ENCODE assay signal across 16 cellular contexts in the genomic region with DNA sequence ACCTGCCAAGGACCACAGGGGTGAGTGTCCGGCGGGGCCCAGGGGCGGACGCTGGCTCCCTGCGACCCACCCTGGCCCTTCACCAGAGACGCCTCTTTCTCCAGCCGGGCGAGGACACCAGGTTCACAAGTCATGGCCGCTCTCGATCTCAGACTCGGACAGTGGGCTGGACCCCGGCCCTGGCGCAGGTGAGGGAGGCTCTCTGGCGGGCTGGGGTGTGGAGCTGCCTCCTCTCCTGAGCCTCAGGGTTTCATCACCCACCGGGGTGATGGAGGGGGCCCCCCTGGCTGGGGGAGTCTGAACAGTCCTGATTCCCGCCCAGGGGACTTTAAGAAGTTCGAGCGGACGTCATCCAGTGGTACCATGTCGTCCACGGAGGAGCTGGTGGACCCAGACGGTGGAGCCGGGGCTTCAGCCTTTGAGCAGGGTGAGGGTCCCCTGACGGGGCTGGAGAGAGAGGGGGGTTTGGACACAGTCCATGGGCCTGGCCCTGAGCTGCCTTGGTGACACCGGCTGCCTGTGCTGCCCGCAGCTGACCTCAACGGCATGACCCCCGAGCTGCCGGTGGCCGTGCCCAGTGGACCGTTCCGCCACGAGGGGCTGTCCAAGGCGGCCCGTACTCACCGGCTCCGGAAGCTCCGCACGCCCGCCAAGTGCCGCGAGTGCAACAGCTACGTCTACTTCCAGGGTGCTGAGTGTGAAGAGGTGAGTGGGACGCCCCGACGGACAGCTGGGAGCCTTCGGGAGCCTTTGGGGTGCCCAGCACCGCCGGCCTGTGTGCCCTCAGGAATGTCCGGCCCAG. TPM values are rescaled to one million over a fixed set of nuclear protein-coding genes. Genes with fewer than 3 reads are reported as not detected.
A peak's percentile ranks its signal among the peaks of the same experiment; 100 is the strongest.
DNase-seq lines count a peak whose midpoint lies in the region; ATAC-seq lines count a peak whose summit lies in the region.
"Had no signal": no experiment of that assay in that cellular context is flagged by ENCODE, and none has a peak within 500 bp of the region (broad histone marks: within the 10 kb centered on the region; RNA-seq: fewer than 3 reads in every experiment).

No MANE protein-coding gene starts in this region.

- H3K27me3 Mint-ChIP-seq in activated T-cell treated with anti-CD3 and anti-CD28 coated beads, Interleukin-2, amount 50 U/mL, for 24 hours = no peaks in the 10 kb centered on the region
- H3K27me3 Mint-ChIP-seq in activated T-cell treated with anti-CD3 and anti-CD28 coated beads, Interleukin-2, amount 50 U/mL, for 4 hours (ENCODE audit: low read depth) = no peaks in the 10 kb centered on the region
- H3K27me3 Mint-ChIP-seq in CD8-positive, alpha-beta memory T cell = peaks cover 0 to 7% of the 10 kb centered on the region in 2 donors
- H3K27me3 Mint-ChIP-seq in central memory CD8-positive, alpha-beta T cell = no peaks in the 10 kb centered on the region

- H3K9me3 ChIP-seq in CD8-positive, alpha-beta memory T cell (ENCODE audit: low read length) = no peaks in the 10 kb centered on the region
- H3K9me3 ChIP-seq: gastrocnemius medialis, SK-N-SH had no signal

- peaks cover 70% of the 10 kb centered on the region for H3K4me1 ChIP-seq in CD8-positive, alpha-beta memory T cell (ENCODE audit: insufficient read depth, low read length)
- H3K4me1 ChIP-seq: gastrocnemius medialis had no signal

- H3K4me3 Mint-ChIP-seq in activated T-cell treated with anti-CD3 and anti-CD28 coated beads, Interleukin-2, amount 50 U/mL, for 24 hours = peak overlapping the region; percentile 4
- H3K4me3 Mint-ChIP-seq in activated T-cell treated with anti-CD3 and anti-CD28 coated beads, Interleukin-2, amount 50 U/mL, for 4 hours = no peak overlapping the region
- H3K4me3 Mint-ChIP-seq in CD8-positive, alpha-beta memory T cell = peak overlapping the region in 5 of 7 donors; percentile 29 to 69 (median 44)
- H3K4me3 Mint-ChIP-seq in central memory CD8-positive, alpha-beta T cell = peak overlapping the region; percentile 83
- H3K4me3 Mint-ChIP-seq: HFFc6 had no signal

- H3K4me1 Mint-ChIP-seq in activated T-cell treated with anti-CD3 and anti-CD28 coated beads, Interleukin-2, amount 50 U/mL, for 24 hours (ENCODE audit: low read depth) = peaks cover 69% of the 10 kb centered on the region
- peaks cover 62% of the 10 kb centered on the region for H3K4me1 Mint-ChIP-seq in activated T-cell treated with anti-CD3 and anti-CD28 coated beads, Interleukin-2, amount 50 U/mL, for 4 hours (ENCODE audit: low read depth)
- peaks cover 39 to 75% (median 45%) of the 10 kb centered on the region in 3 donors for H3K4me1 Mint-ChIP-seq in CD8-positive, alpha-beta memory T cell
- H3K4me1 Mint-ChIP-seq in central memory CD8-positive, alpha-beta T cell = peaks cover 37% of the 10 kb centered on the region

- peak overlapping the region; percentile 55 for H3K27ac Mint-ChIP-seq in activated T-cell treated with anti-CD3 and anti-CD28 coated beads, Interleukin-2, amount 50 U/mL, for 24 hours
- H3K27ac Mint-ChIP-seq in CD8-positive, alpha-beta memory T cell = peak overlapping the region in 7 of 8 donors; percentile 21 to 82 (median 61)
- H3K27ac Mint-ChIP-seq in central memory CD8-positive, alpha-beta T cell (ENCODE audit: low read depth) = peak overlapping the region; percentile 96
- H3K27ac Mint-ChIP-seq: HFFc6 had no signal

- ATAC-seq in activated T-cell treated with anti-CD3 and anti-CD28 coated beads, Interleukin-2, amount 50 U/mL, for 4 hours = no peak
- ATAC-seq in central memory CD8-positive, alpha-beta T cell (replicated peaks; ENCODE audit: extremely low read depth, poor library complexity, severe bottlenecking) = no peak
- ATAC-seq in GM21737 (IDR thresholded peaks at IDR 0.05; ENCODE audit: unreplicated experiment) = no peak
- ATAC-seq: gastrocnemius medialis, natural killer cell had no signal

- no peaks in the 10 kb centered on the region for H3K27me3 ChIP-seq in CD8-positive, alpha-beta memory T cell (ENCODE audit: insufficient read depth, low read length, poor library complexity, severe bottlenecking)

- H3K4me3 ChIP-seq in CD8-positive, alpha-beta memory T cell (ENCODE audit: low read length) = no peak overlapping the region
- H3K4me3 ChIP-seq: gastrocnemius medialis had no signal

- no peak for DNase-seq in activated T-cell treated with anti-CD3 and anti-CD28 coated beads, Interleukin-2, amount 50 U/mL, for 24 hours
- DNase-seq in activated T-cell treated with anti-CD3 and anti-CD28 coated beads, Interleukin-2, amount 50 U/mL, for 4 hours = no peak
- peak in 2 of 5 donors; percentile 27 to 53 for DNase-seq in CD8-positive, alpha-beta memory T cell
- no peak for DNase-seq in central memory CD8-positive, alpha-beta T cell (ENCODE audit: low spot score in 2 of 2)
- DNase-seq in posterior vena cava (ENCODE audit: low spot score) (peak; percentile 84), DMS79 (lab: John Stamatoyannopoulos, UW) (no peak), superior temporal gyrus (ENCODE audit: extremely low spot score) (no peak)
- DNase-seq: activated CD4-positive, alpha-beta T cell treated with anti-CD3 and anti-CD28 coated beads, Interleukin-2, amount 50 U/mL, for 1 hour; gastrocnemius medialis; HFFc6; natural killer cell; NCI-H226; posterior cingulate gyrus; stimulated activated CD4-positive, alpha-beta T cell treated with anti-CD3 and anti-CD28 coated beads, Interleukin-2, amount 100 ng/mL, for 48 hours had no signal

- H3K36me3 ChIP-seq in CD8-positive, alpha-beta memory T cell (ENCODE audit: insufficient read depth, low read length) = peaks cover 62% of the 10 kb centered on the region
- H3K36me3 ChIP-seq: gastrocnemius medialis had no signal

- POLR2A ChIA-PET in CD8-positive, alpha-beta memory T cell (lab: Charles Lee) = interaction anchor here (0.6 to 18.2 kb wide), 11 partner anchors 2 to 189 kb away, joined by 3 to 737 read pairs (median 4); a partner anchor contains a TSS

- no peak overlapping the region for H3K27ac ChIP-seq in CD8-positive, alpha-beta memory T cell (ENCODE audit: low read depth, low read length)
- H3K27ac ChIP-seq: gastrocnemius medialis had no signal

- CTCF ChIA-PET in CD8-positive, alpha-beta memory T cell (lab: Charles Lee) = interaction anchor here (1.1 to 18.7 kb wide), 9 partner anchors 7 to 59 kb away, joined by 3 to 264 read pairs (median 4); a partner anchor contains a TSS

- no peaks in the 10 kb centered on the region for H3K9me3 Mint-ChIP-seq in activated T-cell treated with anti-CD3 and anti-CD28 coated beads, Interleukin-2, amount 50 U/mL, for 24 hours
- H3K9me3 Mint-ChIP-seq in activated T-cell treated with anti-CD3 and anti-CD28 coated beads, Interleukin-2, amount 50 U/mL, for 4 hours = no peaks in the 10 kb centered on the region
- no peaks in the 10 kb centered on the region for H3K9me3 Mint-ChIP-seq in CD8-positive, alpha-beta memory T cell
- H3K9me3 Mint-ChIP-seq in central memory CD8-positive, alpha-beta T cell = no peaks in the 10 kb centered on the region
- H3K9me3 Mint-ChIP-seq: HFFc6, natural killer cell had no signal

- intact Hi-C loops in posterior vena cava (cut with DNase I) = loop anchor here in 1 of 2 donors (5.0 kb wide), 1 partner anchor 33 kb away; no protein-coding TSS in a partner anchor

- H3K36me3 Mint-ChIP-seq in activated T-cell treated with anti-CD3 and anti-CD28 coated beads, Interleukin-2, amount 50 U/mL, for 24 hours (ENCODE audit: low read depth) = peaks cover 91% of the 10 kb centered on the region
- peaks cover 24% of the 10 kb centered on the region for H3K36me3 Mint-ChIP-seq in activated T-cell treated with anti-CD3 and anti-CD28 coated beads, Interleukin-2, amount 50 U/mL, for 4 hours (ENCODE audit: insufficient read depth)
- peaks cover 8 to 79% (median 10%) of the 10 kb centered on the region in 3 donors for H3K36me3 Mint-ChIP-seq in CD8-positive, alpha-beta memory T cell
- H3K36me3 Mint-ChIP-seq in central memory CD8-positive, alpha-beta T cell (ENCODE audit: insufficient read depth) = peaks cover 94% of the 10 kb centered on the region

RNA-seq across cellular contexts. Expression of a gene that starts 13.6 kb away (rescaled TPM):
- 100 to 1,000 TPM; 128 to 133 (median 133) TPM for total RNA-seq in activated T-cell treated with anti-CD3 and anti-CD28 coated beads, Interleukin-2, amount 50 U/mL, for 4 hours
- total RNA-seq in CD8-positive, alpha-beta memory T cell = 100 to 1,000 TPM; 212 to 220 TPM
- 478 TPM for polyA plus RNA-seq in CD8-positive, alpha-beta memory T cell
- total RNA-seq in posterior vena cava = 10 to 100 TPM in 1 of 2 donors, 1 to 10 TPM in 1; 10.0 to 26.8 TPM

RNA-seq across cellular contexts. Expression of a gene that starts 14.6 kb away (rescaled TPM):
- 100 to 1,000 TPM; 303 to 380 (median 323) TPM for total RNA-seq in activated T-cell treated with anti-CD3 and anti-CD28 coated beads, Interleukin-2, amount 50 U/mL, for 4 hours
- 100 to 1,000 TPM; 270 to 278 TPM for total RNA-seq in CD8-positive, alpha-beta memory T cell
- polyA plus RNA-seq in CD8-positive, alpha-beta memory T cell = 249 TPM
- total RNA-seq in posterior vena cava = 100 to 1,000 TPM in 1 of 2 donors, 10 to 100 TPM in 1; 89.9 to 105 TPM

RNA-seq across cellular contexts. Expression of a gene that starts 23.2 kb away (rescaled TPM):
- 100 to 1,000 TPM; 148 to 165 (median 162) TPM for total RNA-seq in activated T-cell treated with anti-CD3 and anti-CD28 coated beads, Interleukin-2, amount 50 U/mL, for 4 hours
- total RNA-seq in CD8-positive, alpha-beta memory T cell = 100 to 1,000 TPM; 222 TPM
- 373 TPM for polyA plus RNA-seq in CD8-positive, alpha-beta memory T cell
- 100 to 1,000 TPM; 176 to 193 TPM for total RNA-seq in posterior vena cava

RNA-seq across cellular contexts. Expression of a gene that starts 40.7 kb away (rescaled TPM):
- 1 to 10 TPM; 7.1 to 8.7 (median 8.6) TPM for total RNA-seq in activated T-cell treated with anti-CD3 and anti-CD28 coated beads, Interleukin-2, amount 50 U/mL, for 4 hours
- 10 to 100 TPM; 33.8 to 39.5 TPM for total RNA-seq in CD8-positive, alpha-beta memory T cell
- 14.1 TPM for polyA plus RNA-seq in CD8-positive, alpha-beta memory T cell
- 1 to 10 TPM; 4.0 to 4.4 TPM for total RNA-seq in posterior vena cava

RNA-seq across cellular contexts. Expression of a gene that starts 54.2 kb away (rescaled TPM):
- 10 to 100 TPM; 52.3 to 69.3 (median 57.8) TPM for total RNA-seq in activated T-cell treated with anti-CD3 and anti-CD28 coated beads, Interleukin-2, amount 50 U/mL, for 4 hours
- 10 to 100 TPM; 78.1 to 78.9 TPM for total RNA-seq in CD8-positive, alpha-beta memory T cell
- polyA plus RNA-seq in CD8-positive, alpha-beta memory T cell = 792 TPM
- total RNA-seq in posterior vena cava = 100 to 1,000 TPM in 1 of 2 donors, 10 to 100 TPM in 1; 94.7 to 136 TPM

Comparison
In these comparisons a context has a peak if more than half of its experiments do, and no peak if none do; other contexts are left out.
1. RNA of a gene that starts 13.6 kb away (total RNA-seq): 212 to 220 TPM in CD8-positive, alpha-beta memory T cell and 128 to 133 TPM in activated T-cell treated with anti-CD3 and anti-CD28 coated beads, Interleukin-2, amount 50 U/mL, for 4 hours; 10.0 to 26.8 TPM in posterior vena cava; every median in the first group is over 4 times any median in the second.
2. Peak in every context shown above with its lines, with median percentiles within 50 percentile points of each other: H3K27ac Mint-ChIP-seq.